19 cellular contexts compared by ENCODE assay signal in the genomic region with DNA sequence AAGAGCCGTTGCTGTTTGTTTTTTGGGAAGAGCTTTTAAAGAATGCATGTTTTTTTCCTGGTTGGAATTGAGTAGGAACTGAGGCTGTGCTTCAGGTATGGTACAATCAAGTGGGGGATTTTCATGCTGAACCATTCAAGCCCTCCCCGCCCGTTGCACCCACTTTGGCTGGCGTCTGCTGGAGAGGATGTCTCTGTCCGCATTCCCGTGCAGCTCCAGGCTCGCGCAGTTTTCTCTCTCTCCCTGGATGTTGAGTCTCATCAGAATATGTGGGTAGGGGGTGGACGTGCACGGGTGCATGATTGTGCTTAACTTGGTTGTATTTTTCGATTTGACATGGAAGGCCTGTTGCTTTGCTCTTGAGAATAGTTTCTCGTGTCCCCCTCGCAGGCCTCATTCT.
"Had no signal": no experiment of that assay in that cellular context is flagged by ENCODE, and none has a peak within 500 bp of the region (broad histone marks: within the 10 kb centered on the region; RNA-seq: fewer than 3 reads in every experiment).

No MANE protein-coding gene starts in this region.

- H3K4me3 ChIP-seq: dorsolateral prefrontal cortex, esophagus squamous epithelium, lower lobe of right lung, right lobe of liver, spleen, upper lobe of left lung had no signal

- H3K4me1 Mint-ChIP-seq: brain, mesothelial cell of epicardium had no signal

- FAIRE-seq: endometrium had no signal

- H3K9me3 Mint-ChIP-seq: immature natural killer cell; stimulated activated naive B cell treated with anti-CD40 and anti-IgM and Interleukin-4, amounts not matched to agents 10 μg/mL and 1 μg/mL and 100 μg/mL, for 72 hours had no signal

- H3K9me3 ChIP-seq: esophagus squamous epithelium, lower lobe of right lung, right lobe of liver, SK-N-SH, spleen, upper lobe of left lung had no signal

- ATAC-seq: left cardiac atrium; lower lobe of right lung; right lobe of liver; stimulated activated naive B cell treated with anti-CD40 and anti-IgM and Interleukin-4, amounts not matched to agents 10 μg/mL and 1 μg/mL and 100 μg/mL, for 72 hours had no signal

- H3K4me3 Mint-ChIP-seq: brain; immature natural killer cell; mesothelial cell of epicardium; stimulated activated naive B cell treated with anti-CD40 and anti-IgM and Interleukin-4, amounts not matched to agents 10 μg/mL and 1 μg/mL and 100 μg/mL, for 72 hours had no signal

- H3K27me3 Mint-ChIP-seq: brain; stimulated activated naive B cell treated with anti-CD40 and anti-IgM and Interleukin-4, amounts not matched to agents 10 μg/mL and 1 μg/mL and 100 μg/mL, for 72 hours had no signal

- H3K27ac Mint-ChIP-seq: immature natural killer cell; mesothelial cell of epicardium; stimulated activated naive B cell treated with anti-CD40 and anti-IgM and Interleukin-4, amounts not matched to agents 10 μg/mL and 1 μg/mL and 100 μg/mL, for 72 hours had no signal

- H3K27ac ChIP-seq: esophagus squamous epithelium, lower lobe of right lung, right lobe of liver, spleen, upper lobe of left lung had no signal

- H3K4me2 ChIP-seq: SK-N-SH had no signal

- H3K4me1 ChIP-seq: right lobe of liver, upper lobe of left lung had no signal

- H3K9ac ChIP-seq: SK-N-SH had no signal

- DNase-seq: activated CD4-positive, CD25-positive, alpha-beta regulatory T cell; activated CD8-positive, alpha-beta memory T cell treated with anti-CD3 and anti-CD28 coated beads, Interleukin-2, amount 50 U/mL, for 48 hours; activated naive CD4-positive, alpha-beta T cell treated with Interleukin-2 at 50 U/mL for 16 hours; amniotic stem cell; esophagus squamous epithelium; foreskin fibroblast; immature natural killer cell; left cardiac atrium; lower lobe of right lung; right lobe of liver; spleen; stimulated activated CD4-positive, alpha-beta T cell treated with anti-CD3 and anti-CD28 coated beads, Interleukin-1b, Interleukin-23, amount 100 ng/mL, for 48 hours; stimulated activated naive B cell treated with anti-CD40 and anti-IgM and Interleukin-4, amounts not matched to agents 10 μg/mL and 1 μg/mL and 100 μg/mL, for 72 hours; upper lobe of left lung had no signal

- H3K27me3 ChIP-seq: dorsolateral prefrontal cortex, esophagus squamous epithelium, right lobe of liver, spleen, upper lobe of left lung had no signal
